Comparison of ENCODE assay signal across 20 cellular contexts in genomic region chr20:57940376-57940775, GRCh38.
A peak's percentile ranks its signal among the peaks of the same experiment; 100 is the strongest.
DNase-seq lines count a peak whose midpoint lies in the region; ATAC-seq and TF ChIP-seq lines count a peak whose summit lies in the region.
"Had no signal": no experiment of that assay in that cellular context is flagged by ENCODE, and none has a peak within 500 bp of the region (broad histone marks: within the 10 kb centered on the region; RNA-seq: fewer than 3 reads in every experiment).

No MANE protein-coding gene starts in this region.

- H3K9ac ChIP-seq in BLaER1 (no peak overlapping the region), PC-3 (ENCODE audit: low read length) (peak overlapping the region; percentile 36)

- intact Hi-C loops in PC-3 (cut with micrococcal nuclease), result no loop called here
- intact Hi-C loops in Right ventricle myocardium inferior (cut with DNase I), result no loop called here

- no peaks in the 10 kb centered on the region for H3K27me3 ChIP-seq in BLaER1
- no peaks in the 10 kb centered on the region for H3K27me3 ChIP-seq in PC-3 (ENCODE audit: low read length)

- H3K36me3 ChIP-seq in BLaER1 (no peaks in the 10 kb centered on the region), PC-3 (ENCODE audit: low read depth, low read length) (no peaks in the 10 kb centered on the region)

- H3K9me3 Mint-ChIP-seq in progenitor cell of endocrine pancreas (ENCODE audit: low read depth), result no peaks in the 10 kb centered on the region
- H3K9me3 Mint-ChIP-seq: CD4-positive, alpha-beta T cell; HFFc6; IgD-negative memory B cell had no signal

- H3K27ac ChIP-seq in 22Rv1 (peak overlapping the region; percentile 95), BLaER1 (no peak overlapping the region), PC-3 (ENCODE audit: low read length) (peak overlapping the region; percentile 79)
- H3K27ac ChIP-seq: HL-60 had no signal

- POLR2A ChIA-PET in PC-3 (lab: Charles Lee; ENCODE audit: unreplicated experiment), result no interaction called here

- no peak overlapping the region for H2AFZ ChIP-seq in PC-3 (ENCODE audit: low read length)

- H3K9me3 ChIP-seq in BLaER1 (no peaks in the 10 kb centered on the region), PC-3 (ENCODE audit: low read length) (no peaks in the 10 kb centered on the region)
- H3K9me3 ChIP-seq: A549 had no signal

- H3K4me3 Mint-ChIP-seq in progenitor cell of endocrine pancreas (ENCODE audit: low read depth), result no peak overlapping the region
- H3K4me3 Mint-ChIP-seq: CD4-positive, alpha-beta T cell; HFFc6; IgD-negative memory B cell had no signal

- H3K4me2 ChIP-seq in BLaER1 (peak overlapping the region; percentile 46), PC-3 (ENCODE audit: low read length) (no peak overlapping the region)
- H3K4me2 ChIP-seq: A549 had no signal

- peaks cover 3% of the 10 kb centered on the region for H3K27me3 Mint-ChIP-seq in progenitor cell of endocrine pancreas
- H3K27me3 Mint-ChIP-seq: CD4-positive, alpha-beta T cell had no signal

- CTCF ChIA-PET in PC-3 (lab: Charles Lee), result no interaction called here

- H3K4me1 ChIP-seq in BLaER1, result peaks cover 31% of the 10 kb centered on the region
- peaks cover 51% of the 10 kb centered on the region for H3K4me1 ChIP-seq in PC-3 (ENCODE audit: insufficient read depth, low read length)

- BruUV-seq in PC-3 (replicated peaks; lab: Mats Ljungman, UMichigan), result no TSS peak

- H3K4me3 ChIP-seq in BLaER1 (no peak overlapping the region), PC-3 (ENCODE audit: low read length) (no peak overlapping the region)
- H3K4me3 ChIP-seq: A549 had no signal

- no peaks in the 10 kb centered on the region for H3K79me2 ChIP-seq in PC-3 (ENCODE audit: low read length)

- no peaks in the 10 kb centered on the region for H3F3A ChIP-seq in PC-3 (ENCODE audit: low read length, unreplicated experiment)

- H3K36me3 Mint-ChIP-seq in progenitor cell of endocrine pancreas (ENCODE audit: insufficient read depth), result no peaks in the 10 kb centered on the region
- H3K36me3 Mint-ChIP-seq: IgD-negative memory B cell had no signal

- no peaks in the 10 kb centered on the region for H3K9me2 ChIP-seq in PC-3 (replicated peaks; ENCODE audit: low read length)

- ATAC-seq in PC-3 (no peak), Right ventricle myocardium inferior (no peak)
- ATAC-seq: HCT116 had no signal

- no peak overlapping the region for H3K27ac Mint-ChIP-seq in progenitor cell of endocrine pancreas
- H3K27ac Mint-ChIP-seq: CD4-positive, alpha-beta T cell; HFFc6 had no signal

- DNase-seq in PC-3 (no peak), mesenteric fat pad (ENCODE audit: low spot score) (peak; percentile 82), Right ventricle myocardium inferior (ENCODE audit: missing footprints) (no peak), progenitor cell of endocrine pancreas (ENCODE audit: low spot score, unreplicated experiment) (no peak), NCI-H524 (lab: John Stamatoyannopoulos, UW) (no peak), NCI-H2081 (lab: John Stamatoyannopoulos, UW) (no peak)
- DNase-seq: C1 segment of cervical spinal cord; CD4-positive, alpha-beta T cell; DMS79 treated with DMSO at 0.1 percent for 48 hours; GF-D8; GOT3; H7; HFFc6; KBM-7 had no signal

- TF ChIP-seq CTCF in 22Rv1 (IDR thresholded peaks at IDR 0.05), result no peak
- no peak for TF ChIP-seq CTCF in PC-3 (conservative IDR thresholded peaks at IDR 0.05; ENCODE audit: low read depth, low read length)
- no peak for TF ChIP-seq CTCF in progenitor cell of endocrine pancreas (IDR thresholded peaks at IDR 0.05; ENCODE audit: unreplicated experiment)

- H4K20me1 ChIP-seq in BLaER1 (no peaks in the 10 kb centered on the region), PC-3 (ENCODE audit: low read length) (no peaks in the 10 kb centered on the region)

- peaks cover 4% of the 10 kb centered on the region for H3K4me1 Mint-ChIP-seq in progenitor cell of endocrine pancreas (ENCODE audit: low read depth)
- H3K4me1 Mint-ChIP-seq: IgD-negative memory B cell had no signal
